In the genomic region with DNA sequence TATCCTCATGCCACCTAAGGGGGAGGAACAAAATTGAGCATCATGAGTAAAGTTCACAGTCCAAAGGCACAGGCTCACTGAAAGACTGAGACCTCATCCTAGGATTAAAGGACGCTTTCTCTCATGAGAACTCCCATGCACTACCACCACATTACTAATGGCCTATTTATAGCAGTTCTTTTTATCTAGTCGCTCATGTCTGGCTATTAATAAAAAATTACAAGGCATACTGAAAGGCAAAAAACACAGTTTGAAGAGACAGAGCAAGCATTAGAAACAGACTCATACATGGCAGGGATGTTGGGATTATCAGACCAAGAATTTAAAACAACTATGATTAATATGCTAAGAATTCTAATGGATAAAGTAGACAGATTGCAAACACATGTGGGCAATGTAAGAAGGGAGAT, we compare ENCODE assay signal across 17 cellular contexts. TPM values are rescaled to one million over a fixed set of nuclear protein-coding genes. Genes with fewer than 3 reads are reported as not detected.
A peak's percentile ranks its signal among the peaks of the same experiment; 100 is the strongest.
DNase-seq lines count a peak whose midpoint lies in the region; ATAC-seq, FAIRE-seq and TF ChIP-seq lines count a peak whose summit lies in the region.
"Had no signal": no experiment of that assay in that cellular context is flagged by ENCODE, and none has a peak within 500 bp of the region (broad histone marks: within the 10 kb centered on the region; RNA-seq: fewer than 3 reads in every experiment).

No MANE protein-coding gene starts in this region.

- peak; percentile 68 for ATAC-seq in HepG2
- ATAC-seq: Panc1 had no signal

- H3K4me2 ChIP-seq in HepG2 (ENCODE audit: low read depth, low read length): no peak overlapping the region

- 42% methylated on average over 2 of the region's 2 CpGs for WGBS in HepG2 (ENCODE audit: low lambda C conversion rate)

- H3K4me1 ChIP-seq in HepG2 (ENCODE audit: insufficient read depth, low read length): peaks cover 9% of the 10 kb centered on the region; the same call in 1 of the 2 replicates

- in situ Hi-C loops in HepG2 (cut with HindIII; ENCODE audit: extremely low pct_ligation_motif_present, low pct_unique_long_range_greater_than_20kb): no loop called here

- H3K79me2 ChIP-seq in HepG2 (ENCODE audit: insufficient read depth, low read length): no peaks in the 10 kb centered on the region

- POLR2A ChIA-PET in HepG2 (lab: Yijun Ruan, JAX): no interaction called here

- BruUV-seq in HepG2 (replicated peaks; lab: Mats Ljungman, UMichigan): no TSS peak

- CTCF ChIA-PET in HepG2 (lab: Yijun Ruan, JAX; ENCODE audit: low intra/inter-chr PET ratio, low total read pairs): no interaction called here

- TF ChIP-seq EP300 in HepG2 (IDR thresholded peaks at IDR 0.05; ENCODE audit: low read depth in 2 of 2, low read length in 2 of 2) (no peak), HepG2 (CRISPR knock-in tag; IDR thresholded peaks at IDR 0.05; ENCODE audit: borderline replicate concordance) (no peak)

- DNase-seq in AG10803 (ENCODE audit: low read depth) (peak; percentile 47), HFF-Myc (ENCODE audit: extremely low read depth, low read depth) (peak; percentile 56), choroid plexus epithelial cell (ENCODE audit: low read depth) (peak; percentile 8), HepG2 (ENCODE audit: low spot score) (no peak), Kasumi-1 (lab: John Stamatoyannopoulos, UW) (no peak), NCI-H1417 treated with DMSO at 0.1 percent for 48 hours (lab: John Stamatoyannopoulos, UW) (no peak), mesenteric fat pad (ENCODE audit: low spot score) (no peak)
- DNase-seq in stimulated activated naive CD4-positive, alpha-beta T cell (lab: John Stamatoyannopoulos, UW): no peak
- DNase-seq: 8988T, COR-L47, MV-4-11, NCI-H1436 treated with DMSO at 0.1 percent for 48 hours, NCI-H2081, NCI-H510A treated with DMSO at 0.1 percent for 48 hours, SHP77 had no signal

- peaks cover 5% of the 10 kb centered on the region; the same call in 1 of the 2 replicates for H3K9me3 ChIP-seq in HepG2 (ENCODE audit: low read length)

- H3K4me3 ChIP-seq in AG10803 (ENCODE audit: low read length): no peak overlapping the region
- no peak overlapping the region for H3K4me3 ChIP-seq in HFF-Myc (replicated peaks; ENCODE audit: low read depth, low read length)
- H3K4me3 ChIP-seq in choroid plexus epithelial cell (ENCODE audit: low read depth, low read length): no peak overlapping the region
- H3K4me3 ChIP-seq in HepG2 (replicated peaks in 1 of 3; ENCODE audit: insufficient read depth in 1 of 3, low read depth in 2 of 3, low read length in 3 of 3): no peak overlapping the region

- TF ChIP-seq POLR2A in HepG2 (IDR thresholded peaks at IDR 0.05; ENCODE audit: insufficient read depth in 1 of 2, low read depth in 2 of 2, low read length in 2 of 2): no peak

- TF ChIP-seq CTCF in AG10803 (conservative IDR thresholded peaks at IDR 0.05; ENCODE audit: low read length) (no peak), HFF-Myc (IDR thresholded peaks at IDR 0.05; ENCODE audit: low read depth, low read length, missing control alignments) (no peak), choroid plexus epithelial cell (conservative IDR thresholded peaks at IDR 0.05; ENCODE audit: low read depth, low read length) (no peak), HepG2 (CRISPR knock-in tag; IDR thresholded peaks at IDR 0.05) (no peak)

- H3K27ac ChIP-seq in HepG2 (ENCODE audit: extremely low read length, insufficient read depth, low read length): no peak overlapping the region

- H3K36me3 ChIP-seq in HepG2 (replicated peaks in 1 of 2; ENCODE audit: control insufficient read depth in 1 of 2, insufficient read depth in 2 of 2, low read length in 2 of 2): no peaks in the 10 kb centered on the region

- TF ChIP-seq RAD21 in HepG2 (CRISPR knock-in tag; IDR thresholded peaks at IDR 0.05): no peak

- H2AFZ ChIP-seq in HepG2 (ENCODE audit: low read length): no peak overlapping the region

- intact Hi-C loops in HepG2 (cut with micrococcal nuclease; ENCODE audit: unreplicated experiment): no loop called here

- no peaks in the 10 kb centered on the region; a peak in 1 of 5 replicates for H3K27me3 ChIP-seq in HepG2 (ENCODE audit: control insufficient read depth in 1 of 2, insufficient read depth in 2 of 2, low read length in 2 of 2)

- H3K9ac ChIP-seq in HepG2 (ENCODE audit: insufficient read depth, low read depth, low read length): no peak overlapping the region

- H4K20me1 ChIP-seq in HepG2 (ENCODE audit: insufficient read depth, low read length): no peaks in the 10 kb centered on the region

- FAIRE-seq in HepG2 (lab: Jason Lieb, UNC): no peak
- FAIRE-seq: GM12891 had no signal

TF ChIP-seq in HepG2, 621 proteins besides CTCF, POLR2A, EP300 and RAD21:
- TF ChIP-seq HNF4A (CRISPR knock-in tag; IDR thresholded peaks at IDR 0.05) (peak; percentile 29), ZBTB37 (CRISPR knock-in tag; IDR thresholded peaks at IDR 0.05) (no peak), MXD3 (CRISPR knock-in tag; IDR thresholded peaks at IDR 0.05) (no peak), MBNL3 (CRISPR knock-in tag; conservative IDR thresholded peaks at IDR 0.05) (no peak), HDAC2 (CRISPR knock-in tag; IDR thresholded peaks at IDR 0.05) (no peak), ATF5 (CRISPR knock-in tag; IDR thresholded peaks at IDR 0.05; ENCODE audit: low read depth) (no peak), ZBTB3 (CRISPR knock-in tag; IDR thresholded peaks at IDR 0.05; ENCODE audit: borderline replicate concordance, low read depth) (no peak), ZNF709 (CRISPR knock-in tag; IDR thresholded peaks at IDR 0.05) (no peak)

RNA-seq across cellular contexts. Expression of gene CDK13, which starts 46.0 kb away (rescaled TPM):
- total RNA-seq in HepG2 (2016; rRNA removed; fragmentation: Illumina TruSeq; extraction: Trizol) (35.0 and 40.9 TPM in 2 replicates), mesenteric fat pad (44.4 TPM)
- 185 and 197 TPM in 2 replicates for total RNA-seq in HepG2 (2016; cell fraction: cytosol; rRNA removed; fragmentation: Illumina TruSeq; extraction: Trizol; ENCODE audit: low read depth)
- 31.5 and 38.9 TPM in 2 replicates for total RNA-seq in HepG2 (2016; cell fraction: insoluble cytoplasmic fraction; rRNA removed; fragmentation: Illumina TruSeq; extraction: Trizol)
- 96.5 and 112 TPM in 2 replicates for total RNA-seq in HepG2 (2016; cell fraction: membrane; rRNA removed; fragmentation: Illumina TruSeq; extraction: Trizol)
- total RNA-seq in HepG2 (2016; cell fraction: nucleus; rRNA removed; fragmentation: Illumina TruSeq; extraction: Trizol): 61.2 and 62.8 TPM in 2 replicates
- polyA plus RNA-seq in HepG2 (2011; rRNA removed): 20.7 and 21.0 TPM in 2 replicates
- 10.2 and 14.3 TPM in 2 replicates for polyA plus RNA-seq in HepG2 (2011; cell fraction: cytosol; rRNA removed)
- 27.6 and 31.2 TPM in 2 replicates for polyA plus RNA-seq in HepG2 (2011; cell fraction: nucleus; rRNA removed)
- 19.2 and 19.7 TPM in 2 replicates for polyA plus RNA-seq in HepG2 (2012)
- 0.78 and 1.0 TPM in 2 replicates for polyA plus RNA-seq in HepG2 (2016; cell fraction: cytosol; fragmentation: Illumina TruSeq; extraction: Trizol; ENCODE audit: low read depth)
- 27.4 and 28.3 TPM in 2 replicates for polyA plus RNA-seq in HepG2 (2016; cell fraction: insoluble cytoplasmic fraction; fragmentation: Illumina TruSeq; extraction: Trizol; ENCODE audit: low read depth)
- polyA plus RNA-seq in HepG2 (2016; cell fraction: membrane; fragmentation: Illumina TruSeq; extraction: Trizol; ENCODE audit: low read depth): 2.9 and 3.7 TPM in 2 replicates
- 48.0 and 54.1 TPM in 2 replicates for polyA plus RNA-seq in HepG2 (2016; cell fraction: nucleus; fragmentation: Illumina TruSeq; extraction: Trizol; ENCODE audit: insufficient read depth, low read depth)
- 30.6 and 45.8 TPM in 2 replicates for polyA minus RNA-seq in HepG2 (2011; rRNA and poly(A)+ RNA removed; ENCODE audit: low replicate concordance)
- 21.5 and 22.7 TPM in 2 replicates for polyA minus RNA-seq in HepG2 (2011; cell fraction: cytosol; rRNA and poly(A)+ RNA removed)
- 124 and 129 TPM in 2 replicates for polyA minus RNA-seq in HepG2 (2011; cell fraction: nucleus; rRNA and poly(A)+ RNA removed)

Comparison
In these comparisons a context has a peak if more than half of its experiments do, and no peak if none do; other contexts are left out.
1. DNase-seq: peak in AG10803 (single experiment), HFF-Myc (single experiment) and choroid plexus epithelial cell (single experiment); none in HepG2 (single experiment), Kasumi-1 (0 of 2), NCI-H1417 treated with DMSO at 0.1 percent for 48 hours (single experiment), mesenteric fat pad (single experiment) and stimulated activated naive CD4-positive, alpha-beta T cell (0 of 6).